23 cellular contexts compared by ENCODE assay signal in the genomic region with DNA sequence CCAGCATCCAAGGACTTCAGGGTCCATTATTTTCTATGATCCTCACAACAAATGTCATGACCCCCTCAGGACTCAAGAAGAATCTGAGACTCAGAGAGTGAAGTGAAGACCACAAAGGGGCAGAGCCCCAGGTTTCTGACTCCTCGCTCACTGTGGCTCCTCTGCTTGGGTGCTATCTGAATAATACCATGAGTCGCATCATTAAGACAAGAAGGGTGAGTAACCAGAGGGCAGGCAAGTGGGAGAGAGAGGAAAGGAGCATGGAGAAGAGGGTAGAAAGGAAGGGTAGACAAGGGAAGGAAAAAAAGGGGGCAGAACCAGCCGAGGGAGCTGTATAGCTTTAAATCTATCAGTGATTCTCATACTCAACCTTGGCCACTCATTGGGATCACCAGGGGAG. TPM values are rescaled to one million over a fixed set of nuclear protein-coding genes. Genes with fewer than 3 reads are reported as not detected.
DNase-seq lines count a peak whose midpoint lies in the region; FAIRE-seq and TF ChIP-seq lines count a peak whose summit lies in the region.
"Had no signal": no experiment of that assay in that cellular context is flagged by ENCODE, and none has a peak within 500 bp of the region (broad histone marks: within the 10 kb centered on the region; RNA-seq: fewer than 3 reads in every experiment).

No MANE protein-coding gene starts in this region.

- FAIRE-seq in bronchial epithelial cell (lab: Jason Lieb, UNC), result no peak
- FAIRE-seq: A204.1, GM12891, GM18507, H54 had no signal

- H3K4me3 Mint-ChIP-seq in MCF 10A (ENCODE audit: unreplicated experiment), result no peak overlapping the region
- H3K4me3 Mint-ChIP-seq: B cell; CD4-positive, CD25-positive, alpha-beta regulatory T cell; CD8-positive, alpha-beta T cell; HFFc6 had no signal

- dilution Hi-C loops in mammary epithelial cell (cut with HindIII; ENCODE audit: low sequenced_read_pairs), result no loop called here

- no peaks in the 10 kb centered on the region for H3K9me3 ChIP-seq in mammary epithelial cell (replicated peaks; ENCODE audit: insufficient read depth, low read length)
- H3K9me3 ChIP-seq: BLaER1, Caco-2, HAP-1 had no signal

- H3K36me3 Mint-ChIP-seq in MCF 10A (ENCODE audit: insufficient read depth, unreplicated experiment), result no peaks in the 10 kb centered on the region
- H3K36me3 Mint-ChIP-seq: CD4-positive, CD25-positive, alpha-beta regulatory T cell; CD8-positive, alpha-beta T cell had no signal

- H3K4me2 ChIP-seq in mammary epithelial cell (ENCODE audit: insufficient read depth, low read depth, low read length), result no peak overlapping the region
- H3K4me2 ChIP-seq: BLaER1 had no signal

- H3K27me3 Mint-ChIP-seq in MCF 10A (ENCODE audit: insufficient read depth, unreplicated experiment), result peaks cover 24% of the 10 kb centered on the region
- H3K27me3 Mint-ChIP-seq: B cell; CD4-positive, CD25-positive, alpha-beta regulatory T cell had no signal

- no peak overlapping the region for H3K4me3 ChIP-seq in mammary epithelial cell (replicated peaks in 1 of 3; ENCODE audit: insufficient read depth in 1 of 3, low read depth in 2 of 3, low read length in 3 of 3)
- H3K4me3 ChIP-seq in bronchial epithelial cell (ENCODE audit: low read depth, low read length), result no peak overlapping the region
- H3K4me3 ChIP-seq: BLaER1, HAP-1 had no signal

- peaks cover 6% of the 10 kb centered on the region for H3K4me1 ChIP-seq in mammary epithelial cell (ENCODE audit: insufficient read depth, low read length)
- H3K4me1 ChIP-seq: BLaER1, Caco-2, HAP-1 had no signal

- no peak overlapping the region for H3K27ac ChIP-seq in mammary epithelial cell (ENCODE audit: insufficient read depth, low read depth, low read length)
- H3K27ac ChIP-seq: 22Rv1, BLaER1, C4-2B had no signal

- POLR2A ChIA-PET in MCF 10A (lab: Yijun Ruan, JAX), result no interaction called here

- intact Hi-C loops in mammary epithelial cell (cut with micrococcal nuclease), result no loop called here
- intact Hi-C loops in MCF 10A (cut with micrococcal nuclease), result no loop called here

- no peak for TF ChIP-seq CTCF in mammary epithelial cell (conservative IDR thresholded peaks at IDR 0.05 in 1 of 2, IDR thresholded peaks at IDR 0.05 in 1 of 2; ENCODE audit: extremely low read depth in 1 of 2, insufficient read depth in 1 of 2, low read depth in 1 of 2, low read length in 2 of 2)
- no peak for TF ChIP-seq CTCF in MCF 10A (IDR thresholded peaks at IDR 0.05; ENCODE audit: unreplicated experiment)
- no peak for TF ChIP-seq CTCF in bronchial epithelial cell (IDR thresholded peaks at IDR 0.05; ENCODE audit: insufficient read depth, low read length, severe bottlenecking)

- H2AFZ ChIP-seq in mammary epithelial cell (ENCODE audit: low read depth, low read length), result no peak overlapping the region

- CTCF ChIA-PET in mammary epithelial cell (lab: Charles Lee; ENCODE audit: low non-redundant PET), result no interaction called here
- CTCF ChIA-PET in MCF 10A (lab: Yijun Ruan, JAX), result no interaction called here

- H3K4me1 Mint-ChIP-seq in MCF 10A (ENCODE audit: insufficient read depth, unreplicated experiment), result peaks cover 5% of the 10 kb centered on the region
- H3K4me1 Mint-ChIP-seq: B cell; CD4-positive, CD25-positive, alpha-beta regulatory T cell had no signal

- H3K9ac ChIP-seq in mammary epithelial cell (ENCODE audit: insufficient read depth, low read length), result no peak overlapping the region
- H3K9ac ChIP-seq: BLaER1 had no signal

- no peak overlapping the region for H3K27ac Mint-ChIP-seq in MCF 10A (ENCODE audit: low read depth, unreplicated experiment)
- H3K27ac Mint-ChIP-seq: B cell; CD8-positive, alpha-beta T cell; HFFc6 had no signal

- in situ Hi-C loops in mammary epithelial cell (cut with MboI; ENCODE audit: low sequenced_read_pairs in 2 of 2), result no loop called here
- in situ Hi-C loops in G401 (cut with HindIII; ENCODE audit: low sequenced_read_pairs), result no loop called here

- no peaks in the 10 kb centered on the region for H3K79me2 ChIP-seq in mammary epithelial cell (ENCODE audit: insufficient read depth, low read length)

- H4K20me1 ChIP-seq in mammary epithelial cell (ENCODE audit: insufficient read depth, low read length), result no peaks in the 10 kb centered on the region
- H4K20me1 ChIP-seq: BLaER1 had no signal

- no peaks in the 10 kb centered on the region for H3K9me3 Mint-ChIP-seq in MCF 10A (ENCODE audit: unreplicated experiment)
- H3K9me3 Mint-ChIP-seq: CD4-positive, CD25-positive, alpha-beta regulatory T cell; CD8-positive, alpha-beta T cell; HFFc6 had no signal

- DNase-seq in mammary epithelial cell (peak; percentile 22), MCF 10A (ENCODE audit: unreplicated experiment) (no peak), bronchial epithelial cell (ENCODE audit: low read depth) (peak; percentile 47), kidney tubule cell (ENCODE audit: low spot score) (peak; percentile 35), NCI-H1694 (lab: John Stamatoyannopoulos, UW) (no peak), G401 (ENCODE audit: low spot score) (no peak)
- DNase-seq: Caco-2; CD4-positive, CD25-positive, alpha-beta regulatory T cell; CD8-positive, alpha-beta T cell; DMS153; DND-41; GF-D8; GOT3; HFFc6 had no signal

- BruUV-seq in mammary epithelial cell (replicated peaks; lab: Mats Ljungman, UMichigan) (no TSS peak), MCF 10A (replicated peaks; lab: Mats Ljungman, UMichigan) (no TSS peak)

- H3K36me3 ChIP-seq in mammary epithelial cell (ENCODE audit: insufficient read depth, low read length) (no peaks in the 10 kb centered on the region), bronchial epithelial cell (ENCODE audit: control insufficient read depth, insufficient read depth, low read length) (no peaks in the 10 kb centered on the region)
- H3K36me3 ChIP-seq: BLaER1, HAP-1 had no signal

- H3K27me3 ChIP-seq in mammary epithelial cell (ENCODE audit: insufficient read depth, low read length), result no peaks in the 10 kb centered on the region
- H3K27me3 ChIP-seq in bronchial epithelial cell (ENCODE audit: control insufficient read depth, insufficient read depth, low read length), result no peaks in the 10 kb centered on the region

- WGBS in mammary epithelial cell (ENCODE audit: low coverage, missing lambda C conversion rate), result 86% methylated on average over 3 of the region's 3 CpGs

RNA-seq across cellular contexts. Expression of a gene that starts 15.5 kb away (rescaled TPM):
- 10 to 100 TPM; 71.7 to 74.6 TPM for total RNA-seq in mammary epithelial cell
- polyA plus RNA-seq in mammary epithelial cell, result 140 TPM
- polyA minus RNA-seq in mammary epithelial cell, result 82.7 TPM
- 113 and 115 TPM in 2 replicates for total RNA-seq in MCF 10A (2022)
- 70.0 and 75.9 TPM in 2 replicates for total RNA-seq in bronchial epithelial cell
- 190 and 203 TPM in 2 replicates for total RNA-seq in G401 (2014; rRNA removed; shearing (Covaris generic))

RNA-seq across cellular contexts. Expression of a gene that starts 27.0 kb away (rescaled TPM):
- 1 to 10 TPM; 1.0 to 1.2 TPM for total RNA-seq in mammary epithelial cell
- 0.23 TPM for polyA plus RNA-seq in mammary epithelial cell
- polyA minus RNA-seq in mammary epithelial cell, result not detected
- total RNA-seq in MCF 10A (2022), result 0.82 and 1.0 TPM in 2 replicates
- 0.26 and 1.0 TPM in 2 replicates for total RNA-seq in bronchial epithelial cell
- 1.4 and 3.5 TPM in 2 replicates for total RNA-seq in G401 (2014; rRNA removed; shearing (Covaris generic))

RNA-seq across cellular contexts. Expression of a gene that starts 27.2 kb away (rescaled TPM):
- total RNA-seq in mammary epithelial cell (10 to 100 TPM; 19.7 to 66.0 TPM), MCF 10A (2022) (89.6 and 94.7 TPM in 2 replicates), bronchial epithelial cell (9.0 and 15.0 TPM in 2 replicates)
- 43.5 TPM for polyA plus RNA-seq in mammary epithelial cell
- polyA minus RNA-seq in mammary epithelial cell, result 116 TPM
- total RNA-seq in G401 (2014; rRNA removed; shearing (Covaris generic)), result 5.7 and 24.8 TPM in 2 replicates

Comparison
In these comparisons a context has a peak if more than half of its experiments do, and no peak if none do; other contexts are left out.
1. DNase-seq: peak in mammary epithelial cell (single experiment), bronchial epithelial cell (single experiment) and kidney tubule cell (single experiment); none in MCF 10A (single experiment), NCI-H1694 (single experiment) and G401 (single experiment).